Comparison of ENCODE assay signal across 10 cellular contexts in the genomic region with DNA sequence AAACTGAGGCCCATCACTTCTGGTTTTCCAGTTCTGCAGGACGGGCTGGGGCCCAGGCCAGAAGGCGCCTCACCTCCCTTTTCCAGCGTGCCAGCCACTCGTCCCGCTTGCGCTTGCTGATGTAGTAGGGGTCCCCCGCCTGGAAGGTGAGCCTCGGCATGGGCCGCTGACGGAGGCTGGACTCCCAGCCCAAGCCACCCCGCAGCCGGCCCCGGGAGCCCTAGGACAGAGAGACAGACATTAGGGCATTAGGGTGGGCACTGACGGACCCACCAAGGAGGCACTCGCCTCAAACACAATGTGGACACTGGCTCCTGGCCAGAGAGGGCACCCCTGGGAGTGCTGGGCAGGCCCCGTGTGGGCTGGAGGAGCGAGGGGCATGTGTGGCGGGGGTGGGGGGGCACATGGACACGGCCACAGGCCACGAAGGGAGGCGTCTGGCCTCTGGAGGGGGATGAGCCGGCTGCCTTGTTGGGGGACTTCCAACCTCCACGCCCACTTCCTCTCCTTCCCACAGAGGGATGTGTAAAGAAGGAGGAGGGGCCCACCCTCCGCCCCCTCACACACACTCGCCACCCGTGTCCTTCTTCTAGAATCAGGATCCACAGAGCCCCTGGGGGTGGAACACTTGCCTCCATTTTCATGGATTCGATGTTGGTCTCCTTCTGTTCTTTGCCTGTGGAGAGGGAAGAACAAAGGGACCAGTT.
DNase-seq lines count a peak whose midpoint lies in the region; ATAC-seq and TF ChIP-seq lines count a peak whose summit lies in the region.
"Had no signal": no experiment of that assay in that cellular context is flagged by ENCODE, and none has a peak within 500 bp of the region (broad histone marks: within the 10 kb centered on the region; RNA-seq: fewer than 3 reads in every experiment).

No MANE protein-coding gene starts in this region.

- H3K27ac Mint-ChIP-seq in activated naive CD4-positive, alpha-beta T cell treated with anti-CD3 and anti-CD28 coated beads, Interleukin-2, amount 50 U/mL, for 24 hours, result peak overlapping the region; percentile 93

- no peaks in the 10 kb centered on the region for H3K9me3 ChIP-seq in Peyer's patch
- H3K9me3 ChIP-seq in thymus (ENCODE audit: control insufficient read depth), result no peaks in the 10 kb centered on the region
- H3K9me3 ChIP-seq: body of pancreas had no signal

- ATAC-seq in GM21529 (IDR thresholded peaks at IDR 0.05; ENCODE audit: unreplicated experiment), result no peak
- ATAC-seq: body of pancreas had no signal

- TF ChIP-seq CTCF in Peyer's patch (IDR thresholded peaks at IDR 0.05), result no peak

- DNase-seq in Peyer's patch (peak in 1 of 3 donors; percentile 63), medulla oblongata (ENCODE audit: extremely low spot score) (peak; percentile 69), foreskin melanocyte (no peak), NCI-H748 treated with DMSO at 0.1 percent for 48 hours (lab: John Stamatoyannopoulos, UW) (no peak), NCI-H2171 treated with DMSO at 0.1 percent for 48 hours (lab: John Stamatoyannopoulos, UW) (no peak)
- DNase-seq: NCI-H82 had no signal

- peaks cover 0 to 3% (median 0%) of the 10 kb centered on the region in 3 donors for H3K36me3 ChIP-seq in Peyer's patch
- peaks cover 9% of the 10 kb centered on the region for H3K36me3 ChIP-seq in thymus (ENCODE audit: control insufficient read depth, insufficient read depth)

- H3K4me3 ChIP-seq in Peyer's patch, result no peak overlapping the region
- no peak overlapping the region for H3K4me3 ChIP-seq in thymus (ENCODE audit: low read length)
- H3K4me3 ChIP-seq: body of pancreas had no signal

- H3K27me3 Mint-ChIP-seq in activated naive CD4-positive, alpha-beta T cell treated with anti-CD3 and anti-CD28 coated beads, Interleukin-2, amount 50 U/mL, for 24 hours, result no peaks in the 10 kb centered on the region

- H3K27ac ChIP-seq in Peyer's patch, result peak overlapping the region; percentile 32 to 90 (median 85)
- H3K27ac ChIP-seq in thymus (ENCODE audit: low read depth), result peak overlapping the region; percentile 83

- H3K9me3 Mint-ChIP-seq in activated naive CD4-positive, alpha-beta T cell treated with anti-CD3 and anti-CD28 coated beads, Interleukin-2, amount 50 U/mL, for 24 hours, result no peaks in the 10 kb centered on the region

- peaks cover 80% of the 10 kb centered on the region for H3K4me1 Mint-ChIP-seq in activated naive CD4-positive, alpha-beta T cell treated with anti-CD3 and anti-CD28 coated beads, Interleukin-2, amount 50 U/mL, for 24 hours

- peaks cover 0 to 54% (median 40%) of the 10 kb centered on the region in 4 donors for H3K4me1 ChIP-seq in Peyer's patch
- H3K4me1 ChIP-seq in thymus (ENCODE audit: control insufficient read depth, insufficient read depth, low read length), result peaks cover 34% of the 10 kb centered on the region

- H3K27me3 ChIP-seq in Peyer's patch (no peaks in the 10 kb centered on the region), thymus (ENCODE audit: control insufficient read depth, insufficient read depth) (no peaks in the 10 kb centered on the region)
- H3K27me3 ChIP-seq: body of pancreas had no signal

- H3K4me3 Mint-ChIP-seq in activated naive CD4-positive, alpha-beta T cell treated with anti-CD3 and anti-CD28 coated beads, Interleukin-2, amount 50 U/mL, for 24 hours, result peak overlapping the region; percentile 16

- TF ChIP-seq POLR2A in Peyer's patch (IDR thresholded peaks at IDR 0.05), result no peak

- 65% methylated on average over 27 of the region's 27 CpGs for WGBS in thymus

- peaks cover 14% of the 10 kb centered on the region for H3K36me3 Mint-ChIP-seq in activated naive CD4-positive, alpha-beta T cell treated with anti-CD3 and anti-CD28 coated beads, Interleukin-2, amount 50 U/mL, for 24 hours
